Comparison of ENCODE assay signal across 14 cellular contexts in genomic region chr1:110756506-110756905, GRCh38.
DNase-seq lines count a peak whose midpoint lies in the region; ATAC-seq and TF ChIP-seq lines count a peak whose summit lies in the region.
"Had no signal": no experiment of that assay in that cellular context is flagged by ENCODE, and none has a peak within 500 bp of the region (broad histone marks: within the 10 kb centered on the region; RNA-seq: fewer than 3 reads in every experiment).

No MANE protein-coding gene starts in this region.

- H3K27ac ChIP-seq in heart left ventricle (no peak overlapping the region), upper lobe of right lung (no peak overlapping the region)
- H3K27ac ChIP-seq: left lung had no signal

- H3K4me1 ChIP-seq in heart left ventricle (peaks cover 0 to 3% (median 0%) of the 10 kb centered on the region in 12 donors), upper lobe of right lung (no peaks in the 10 kb centered on the region)
- H3K4me1 ChIP-seq: left lung had no signal

- TF ChIP-seq POLR2A in heart left ventricle (IDR thresholded peaks at IDR 0.05): no peak

- intact Hi-C loops in heart left ventricle (cut with DNase I): loop anchor here in 1 of 10 donors (2.0 kb wide), 1 partner anchor 122 kb away; no protein-coding TSS in a partner anchor
- intact Hi-C loops in upper lobe of right lung (cut with DNase I): no loop called here

- no peak overlapping the region for H3K4me3 ChIP-seq in heart left ventricle
- no peak overlapping the region for H3K4me3 ChIP-seq in upper lobe of right lung
- H3K4me3 ChIP-seq: left lung had no signal

- peaks cover 0 to 36% (median 6%) of the 10 kb centered on the region in 9 donors for H3K27me3 ChIP-seq in heart left ventricle
- no peaks in the 10 kb centered on the region for H3K27me3 ChIP-seq in upper lobe of right lung

- TF ChIP-seq CTCF in heart left ventricle (IDR thresholded peaks at IDR 0.05) (no peak), upper lobe of right lung (IDR thresholded peaks at IDR 0.05) (no peak)

- H3K36me3 ChIP-seq in heart left ventricle (no peaks in the 10 kb centered on the region), upper lobe of right lung (no peaks in the 10 kb centered on the region)
- H3K36me3 ChIP-seq: left lung had no signal

- DNase-seq in NCI-H748 (lab: John Stamatoyannopoulos, UW; ENCODE audit: unreplicated experiment): peak; percentile 38
- DNase-seq in NCI-H748 treated with DMSO at 0.1 percent for 48 hours (lab: John Stamatoyannopoulos, UW): no peak
- peak; percentile 75 for DNase-seq in NCI-H510A treated with DMSO at 0.1 percent for 48 hours (lab: John Stamatoyannopoulos, UW)
- DNase-seq in heart left ventricle: peak; percentile 36 to 83 (median 59)
- no peak for DNase-seq in upper lobe of right lung
- no peak for DNase-seq in stimulated activated CD4-positive, alpha-beta T cell treated with anti-CD3 and anti-CD28 coated beads, Interleukin-4, amount 100 ng/mL, for 4 hours
- DNase-seq in NCI-H1048 (lab: John Stamatoyannopoulos, UW): no peak
- DNase-seq: dermis blood vessel endothelial cell; left lung; naive thymus-derived CD8-positive, alpha-beta T cell; NCI-H1930 had no signal

- peak; percentile 67 to 92 (median 82) for ATAC-seq in heart left ventricle
- peak; percentile 30 for ATAC-seq in upper lobe of right lung
- no peak for ATAC-seq in HG02970 (IDR thresholded peaks at IDR 0.05; ENCODE audit: low FRiP score, unreplicated experiment)
- ATAC-seq: left lung; naive thymus-derived CD8-positive, alpha-beta T cell; Panc1; WTC11 had no signal

- H3K9me3 ChIP-seq in heart left ventricle (no peaks in the 10 kb centered on the region), upper lobe of right lung (no peaks in the 10 kb centered on the region)
- H3K9me3 ChIP-seq: left lung had no signal

- WGBS in heart left ventricle, 4 donors: 59 to 76% (median 66%) methylated on average over 1 of the region's 1 CpG

Comparison
In these comparisons a context has a peak if more than half of its experiments do, and no peak if none do; other contexts are left out.
1. DNase-seq: peak in NCI-H748 (single experiment), NCI-H510A treated with DMSO at 0.1 percent for 48 hours (single experiment) and heart left ventricle (5 of 5); none in NCI-H748 treated with DMSO at 0.1 percent for 48 hours (single experiment), upper lobe of right lung (single experiment), stimulated activated CD4-positive, alpha-beta T cell treated with anti-CD3 and anti-CD28 coated beads, Interleukin-4, amount 100 ng/mL, for 4 hours (0 of 2) and NCI-H1048 (single experiment).